ENCODE assay signal across 13 cellular contexts in genomic region chr1:206824327-206824726, GRCh38.
A peak's percentile ranks its signal among the peaks of the same experiment; 100 is the strongest.
DNase-seq lines count a peak whose midpoint lies in the region; ATAC-seq and TF ChIP-seq lines count a peak whose summit lies in the region.
"Had no signal": no experiment of that assay in that cellular context is flagged by ENCODE, and none has a peak within 500 bp of the region (broad histone marks: within the 10 kb centered on the region; RNA-seq: fewer than 3 reads in every experiment).

No MANE protein-coding gene starts in this region.

- peak overlapping the region; percentile 30; the same call in 1 of the 2 replicates for H3K4me3 ChIP-seq in ACC112 (ENCODE audit: low read depth, low read length)
- H3K4me3 ChIP-seq in GM12865 (ENCODE audit: low read depth, low read length) = no peak overlapping the region
- H3K4me3 ChIP-seq in fibroblast of pulmonary artery (replicated peaks; ENCODE audit: low read depth, low read length) = no peak overlapping the region
- no peak overlapping the region for H3K4me3 ChIP-seq in foreskin fibroblast (ENCODE audit: low read depth in 1 of 2, low read length in 2 of 2)
- H3K4me3 ChIP-seq: SJSA1, spleen had no signal

- TF ChIP-seq CTCF in GM12865 (IDR thresholded peaks at IDR 0.05; ENCODE audit: insufficient read depth, low read depth, low read length, missing control alignments) (no peak), fibroblast of pulmonary artery (IDR thresholded peaks at IDR 0.05; ENCODE audit: low read length, missing control alignments) (no peak), foreskin fibroblast (IDR thresholded peaks at IDR 0.05; ENCODE audit: low read depth, low read length) (no peak)

- no peaks in the 10 kb centered on the region for H3K36me3 ChIP-seq in ACC112 (ENCODE audit: insufficient read depth, low read length)
- H3K36me3 ChIP-seq: SJSA1, spleen, WERI-Rb-1 had no signal

- no peaks in the 10 kb centered on the region for H3K79me2 ChIP-seq in ACC112 (ENCODE audit: control insufficient read depth, insufficient read depth, low read length, unreplicated experiment)

- H3K27ac ChIP-seq in ACC112 (ENCODE audit: low read depth, low read length) = no peak overlapping the region
- H3K27ac ChIP-seq: SJSA1, WERI-Rb-1 had no signal

- peak; percentile 42 for DNase-seq in GM12865 (ENCODE audit: low read depth)
- DNase-seq in SIG-M5 treated with dmso at 0.1 percent for 504 hours (lab: John Stamatoyannopoulos, UW; ENCODE audit: unreplicated experiment) = peak; percentile 71
- peak; percentile 72 for DNase-seq in fibroblast of pulmonary artery (ENCODE audit: low read depth)
- DNase-seq in islet precursor cell = no peak
- DNase-seq in foreskin fibroblast = no peak
- DNase-seq: DMS 273 treated with DMSO at 0.1 percent for 48 hours, spleen had no signal

- no peak for ATAC-seq in GM18907 (IDR thresholded peaks at IDR 0.05; ENCODE audit: unreplicated experiment)
- no peak for ATAC-seq in activated CD4-positive, CD25-positive, alpha-beta regulatory T cell treated with anti-CD3 and anti-CD28 coated beads, Interleukin-2, amount 50 U/mL, for 24 hours
- ATAC-seq: activated CD8-positive, alpha-beta memory T cell treated with anti-CD3 and anti-CD28 coated beads, Interleukin-2, amount 10 ng/mL, durations not matched to agents 7 days and 5 days had no signal

- peaks cover 10% of the 10 kb centered on the region for H3K4me1 ChIP-seq in ACC112 (ENCODE audit: control insufficient read depth, insufficient read depth, low read length, unreplicated experiment)

- peaks cover 3% of the 10 kb centered on the region for H3K27me3 ChIP-seq in ACC112 (ENCODE audit: insufficient read depth, low read length)
- H3K27me3 ChIP-seq: SJSA1, spleen had no signal

- peak overlapping the region; percentile 68 for H2AFZ ChIP-seq in ACC112 (ENCODE audit: low read length, unreplicated experiment)

Comparison
In these comparisons a context has a peak if more than half of its experiments do, and no peak if none do; other contexts are left out.
1. DNase-seq: peak in GM12865 (single experiment), SIG-M5 treated with dmso at 0.1 percent for 504 hours (single experiment) and fibroblast of pulmonary artery (single experiment); none in islet precursor cell (single experiment) and foreskin fibroblast (0 of 2).